Comparison of ENCODE assay signal across 9 cellular contexts in genomic region chr6:28634406-28634757, GRCh38.
DNase-seq lines count a peak whose midpoint lies in the region; TF ChIP-seq lines count a peak whose summit lies in the region.
"Had no signal": no experiment of that assay in that cellular context is flagged by ENCODE, and none has a peak within 500 bp of the region (broad histone marks: within the 10 kb centered on the region; RNA-seq: fewer than 3 reads in every experiment).

No MANE protein-coding gene starts in this region.

- H3K9me3 ChIP-seq in hepatocyte (ENCODE audit: low read depth) (no peaks in the 10 kb centered on the region), sigmoid colon (no peaks in the 10 kb centered on the region), HAP-1 (no peaks in the 10 kb centered on the region)

- in situ Hi-C loops in HAP-1 (cut with MboI; ENCODE audit: low sequenced_read_pairs) = no loop called here

- no peak for TF ChIP-seq EP300 in sigmoid colon (IDR thresholded peaks at IDR 0.05)

- H3K27me3 ChIP-seq in hepatocyte = peaks cover 25% of the 10 kb centered on the region
- peaks cover 7 to 70% (median 22%) of the 10 kb centered on the region in 3 donors for H3K27me3 ChIP-seq in sigmoid colon
- H3K27me3 ChIP-seq in HAP-1 (ENCODE audit: low read depth) = no peaks in the 10 kb centered on the region

- TF ChIP-seq CTCF in WI38 (IDR thresholded peaks at IDR 0.05; ENCODE audit: low read depth, low read length) (no peak), hepatocyte (IDR thresholded peaks at IDR 0.05; ENCODE audit: poor library complexity) (no peak), sigmoid colon (IDR thresholded peaks at IDR 0.05) (no peak)

- H4K20me1 ChIP-seq in hepatocyte (ENCODE audit: insufficient read depth, poor library complexity, severe bottlenecking) = no peaks in the 10 kb centered on the region

- H3K27ac ChIP-seq in hepatocyte = no peak overlapping the region
- no peak overlapping the region for H3K27ac ChIP-seq in sigmoid colon

- TF ChIP-seq POLR2A in sigmoid colon (IDR thresholded peaks at IDR 0.05) = no peak

- 11% methylated on average over 4 of the region's 4 CpGs for WGBS in hepatocyte (ENCODE audit: low lambda C conversion rate, missing lambda C conversion rate)
- WGBS in sigmoid colon, 2 donors = 7 to 22% methylated on average over 4 of the region's 4 CpGs

- H2AFZ ChIP-seq in hepatocyte = peak overlapping the region; percentile 80

- H3K4me3 ChIP-seq in WI38 (ENCODE audit: low read depth, low read length) (0 out of 2 replicates have a peak overlapping the region, but pooled peaks have one; percentile 6), hepatocyte (peak overlapping the region; percentile 33), sigmoid colon (peak overlapping the region in 3 of 4 donors; percentile 2 to 27 (median 17)), HAP-1 (no peak overlapping the region)

- DNase-seq in NCI-H2171 treated with DMSO at 0.1 percent for 48 hours (lab: John Stamatoyannopoulos, UW) = peak; percentile 86
- no peak for DNase-seq in NCI-H2171 (lab: John Stamatoyannopoulos, UW)
- DNase-seq in hepatocyte (ENCODE audit: low spot score) = no peak
- no peak for DNase-seq in sigmoid colon
- no peak for DNase-seq in HAP-1 (ENCODE audit: low spot score in 2 of 2)
- no peak for DNase-seq in 8988T
- no peak for DNase-seq in SIG-M5 treated with dmso at 0.1 percent for 504 hours (lab: John Stamatoyannopoulos, UW; ENCODE audit: unreplicated experiment)
- DNase-seq: NCI-H187 treated with DMSO at 0.1 percent for 48 hours had no signal

- H3K79me2 ChIP-seq in hepatocyte = no peaks in the 10 kb centered on the region

- intact Hi-C loops in sigmoid colon (cut with DNase I) = no loop called here

- H3K4me2 ChIP-seq in hepatocyte = peak overlapping the region; percentile 90

- H3K4me1 ChIP-seq in hepatocyte (ENCODE audit: insufficient read depth) (no peaks in the 10 kb centered on the region), sigmoid colon (peaks cover 0 to 14% (median 8%) of the 10 kb centered on the region in 4 donors), HAP-1 (no peaks in the 10 kb centered on the region)

- H3K9me2 ChIP-seq in hepatocyte (replicated peaks; ENCODE audit: insufficient read depth) = no peaks in the 10 kb centered on the region

- H3K36me3 ChIP-seq in hepatocyte (replicated peaks; ENCODE audit: insufficient read depth, low read depth) (no peaks in the 10 kb centered on the region), sigmoid colon (no peaks in the 10 kb centered on the region), HAP-1 (replicated peaks) (no peaks in the 10 kb centered on the region)
